34 cellular contexts compared by ENCODE assay signal in genomic region chr1:223437151-223437550, GRCh38. TPM values are rescaled to one million over a fixed set of nuclear protein-coding genes. Genes with fewer than 3 reads are reported as not detected.
"Had no signal": no experiment of that assay in that cellular context is flagged by ENCODE, and none has a peak within 500 bp of the region (broad histone marks: within the 10 kb centered on the region; RNA-seq: fewer than 3 reads in every experiment).

No MANE protein-coding gene starts in this region.

- H3K36me3 ChIP-seq: esophagus squamous epithelium, gastrocnemius medialis, heart right ventricle, left lung, lower lobe of right lung had no signal

- H3K27me3 ChIP-seq: esophagus squamous epithelium, gastrocnemius medialis, heart right ventricle, left lung had no signal

- H3K4me3 ChIP-seq: coronary artery, dorsolateral prefrontal cortex, esophagus squamous epithelium, gastrocnemius medialis, heart right ventricle, left lung, lower lobe of right lung, mucosa of descending colon had no signal

- H3K4me1 ChIP-seq: foreskin keratinocyte, gastrocnemius medialis, left lung, lower lobe of right lung had no signal

- H3K9me3 ChIP-seq: esophagus squamous epithelium, gastrocnemius medialis, heart right ventricle, lower lobe of right lung, mucosa of descending colon had no signal

- ATAC-seq: esophagus mucosa; foreskin keratinocyte; gastrocnemius medialis; heart right ventricle; left cardiac atrium; left lung; left ventricle myocardium superior; lower lobe of right lung; mucosa of descending colon; naive thymus-derived CD8-positive, alpha-beta T cell had no signal

- H3K27ac ChIP-seq: coronary artery, dorsolateral prefrontal cortex, esophagus squamous epithelium, foreskin keratinocyte, gastrocnemius medialis, heart right ventricle, left lung, lower lobe of right lung had no signal

- DNase-seq: dermis blood vessel endothelial cell; dorsolateral prefrontal cortex; effector CD4-positive, alpha-beta T cell; effector memory CD4-positive, alpha-beta T cell; esophagus squamous epithelium; foreskin keratinocyte; gastrocnemius medialis; glutamatergic neuron; head of caudate nucleus; heart right ventricle; hippocampal formation; immature natural killer cell; islet precursor cell; kidney; kidney glomerular epithelial cell; left cardiac atrium; left lung; left ventricle myocardium superior; lower lobe of right lung; mesenchymal stem cell; mucosa of descending colon; naive B cell; naive thymus-derived CD8-positive, alpha-beta T cell had no signal

RNA-seq across cellular contexts. Expression of gene CCDC185, which starts 43.9 kb away (rescaled TPM):
- total RNA-seq: endothelial cell of umbilical vein; epithelial cell of proximal tubule; fibroblast of villous mesenchyme; foreskin keratinocyte; gastrocnemius medialis; glomerular endothelial cell; heart right ventricle; left lung; left ventricle myocardium superior; lower leg skin; lower lobe of right lung; lung microvascular endothelial cell; mesenteric fat pad; mesothelial cell of epicardium; mucosa of descending colon; myocyte; naive thymus-derived CD8-positive, alpha-beta T cell had no signal
